Comparison of ENCODE assay signal across 28 cellular contexts in the genomic region with DNA sequence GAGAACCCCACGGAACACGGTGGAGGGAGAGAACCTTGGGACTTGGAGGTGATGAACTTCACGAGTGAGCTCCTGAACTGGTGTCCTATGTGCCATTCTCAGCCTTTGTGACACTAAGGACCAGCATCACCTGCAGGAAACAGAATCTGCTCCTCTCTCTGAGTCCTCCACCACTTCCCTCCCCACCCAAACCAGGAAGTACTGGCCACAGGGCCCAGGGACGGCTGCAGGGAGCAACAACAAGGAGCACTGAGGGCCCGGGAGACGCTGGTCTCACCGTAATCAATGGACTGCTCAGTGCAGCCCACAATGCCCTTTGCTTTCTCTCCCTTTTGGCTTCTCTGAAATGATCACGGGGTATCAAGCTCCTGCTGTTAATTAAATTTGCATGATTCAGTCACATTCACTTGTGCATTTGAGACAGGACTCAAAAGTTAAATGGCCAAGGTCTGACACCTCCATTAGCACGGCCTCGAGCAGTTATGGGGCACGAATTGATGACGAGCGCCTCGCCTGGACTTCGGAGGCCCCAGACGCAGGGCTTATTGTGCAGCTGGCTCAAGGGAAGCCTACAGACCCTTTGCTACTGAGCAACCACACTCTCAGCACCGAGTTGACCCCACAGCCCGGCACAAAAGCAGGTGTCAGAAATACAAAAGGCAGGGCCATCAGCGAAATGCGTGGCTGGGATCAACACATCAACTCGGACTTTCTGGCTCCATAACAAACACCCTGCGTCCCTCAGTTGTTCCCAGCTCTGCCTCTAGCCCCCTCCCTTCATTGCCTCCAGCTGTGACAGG. TPM values are rescaled to one million over a fixed set of nuclear protein-coding genes. Genes with fewer than 3 reads are reported as not detected.
A peak's percentile ranks its signal among the peaks of the same experiment; 100 is the strongest.
DNase-seq lines count a peak whose midpoint lies in the region; TF ChIP-seq lines count a peak whose summit lies in the region.
"Had no signal": no experiment of that assay in that cellular context is flagged by ENCODE, and none has a peak within 500 bp of the region (broad histone marks: within the 10 kb centered on the region; RNA-seq: fewer than 3 reads in every experiment).

No MANE protein-coding gene starts in this region.

- H3K9me3 ChIP-seq in BE2C (no peaks in the 10 kb centered on the region), ectodermal cell (ENCODE audit: control insufficient read depth, low read length) (no peaks in the 10 kb centered on the region), neuronal stem cell (replicated peaks in 1 of 2; ENCODE audit: control insufficient read depth in 2 of 2, insufficient read depth in 1 of 2, low read depth in 1 of 2, low read length in 2 of 2) (no peaks in the 10 kb centered on the region)
- H3K9me3 ChIP-seq: adrenal gland, esophagus squamous epithelium, heart right ventricle, mucosa of descending colon, ovary, SK-N-SH, thoracic aorta, uterus had no signal

- H2BK120ac ChIP-seq in neuronal stem cell (ENCODE audit: low read depth, low read length) = no peak overlapping the region

- H4K8ac ChIP-seq in neuronal stem cell (ENCODE audit: low read depth, low read length) = peak overlapping the region; percentile 76

- peak overlapping the region; percentile 36 for H3K27ac ChIP-seq in ectodermal cell (ENCODE audit: insufficient read depth, low read depth, low read length, poor library complexity, severe bottlenecking)
- peak overlapping the region; percentile 40 for H3K27ac ChIP-seq in neuronal stem cell (replicated peaks; ENCODE audit: low read length)
- H3K27ac ChIP-seq: esophagus squamous epithelium, foreskin keratinocyte, GM23248, heart right ventricle, ovary, RWPE1, thoracic aorta, uterus had no signal

- H3K4me3 ChIP-seq in BE2C (ENCODE audit: low read depth, low read length) (0 out of 2 replicates have a peak overlapping the region, but pooled peaks have one; percentile 1), H7 (ENCODE audit: insufficient read depth, low read depth, low read length) (no peak overlapping the region), ectodermal cell (ENCODE audit: insufficient read depth, low read depth, low read length) (no peak overlapping the region), neuronal stem cell (ENCODE audit: low read length in 2 of 2) (no peak overlapping the region)
- H3K4me3 ChIP-seq: adrenal gland, esophagus squamous epithelium, GM23248, heart right ventricle, mucosa of descending colon, ovary, thoracic aorta, uterus had no signal

- no peak for TF ChIP-seq CTCF in BE2C (IDR thresholded peaks at IDR 0.05; ENCODE audit: low read depth, low read length)

- no peak overlapping the region for H3K9ac ChIP-seq in neuronal stem cell (ENCODE audit: low read depth, low read length, poor library complexity)
- H3K9ac ChIP-seq: GM23248, SK-N-SH had no signal

- WGBS in ectodermal cell, 2 experiments = 77 to 83% methylated on average over 22 of the region's 22 CpGs
- WGBS in neuronal stem cell (ENCODE audit: extremely low coverage in 2 of 2, insufficient read length in 2 of 2, insufficient replicate concordance in 1 of 2), 2 donors = no CpG with 5 or more reads among the region's 22 CpGs

- no peak overlapping the region for H3K23ac ChIP-seq in neuronal stem cell (ENCODE audit: low read depth, low read length, poor library complexity)

- DNase-seq in BE2C = no peak
- peak; percentile 41 for DNase-seq in H7
- DNase-seq in neuronal stem cell (ENCODE audit: low spot score) = peak; percentile 21
- no peak for DNase-seq in OCI-M1 (lab: John Stamatoyannopoulos, UW)
- no peak for DNase-seq in activated gamma-delta T cell treated with Interleukin-2 at 50 U/mL for 16 hours
- DNase-seq in NCI-H187 (lab: John Stamatoyannopoulos, UW) = no peak
- DNase-seq: activated CD4-positive, alpha-beta T cell treated with anti-CD3 and anti-CD28 coated beads, Interleukin-2, amount 50 U/mL, for 48 hours; activated naive CD4-positive, alpha-beta T cell; activated T-cell treated with anti-CD3 and anti-CD28 coated beads, Interleukin-2, amount 50 U/mL, for 72 hours; cerebellar nuclear complex; DMS79; esophagus squamous epithelium; foreskin keratinocyte; GDM1; GM23248; heart right ventricle; HFFc6; NCI-H1694; NCI-H510A treated with DMSO at 0.1 percent for 48 hours; ovary; stimulated activated CD8-positive, alpha-beta memory T cell treated with anti-CD3 and anti-CD28 coated beads, Interleukin-4, amount 100 ng/mL, for 48 hours; uterus had no signal

- H3K27me3 ChIP-seq in BE2C (no peaks in the 10 kb centered on the region), H7 (ENCODE audit: control insufficient read depth, insufficient read depth, low read length) (no peaks in the 10 kb centered on the region), ectodermal cell (ENCODE audit: control insufficient read depth, insufficient read depth, low read length, poor library complexity, severe bottlenecking) (no peaks in the 10 kb centered on the region), neuronal stem cell (ENCODE audit: control insufficient read depth in 3 of 3, insufficient read depth in 3 of 3, low read depth in 1 of 3, low read length in 3 of 3) (no peaks in the 10 kb centered on the region)
- H3K27me3 ChIP-seq: adrenal gland, esophagus squamous epithelium, foreskin keratinocyte, heart right ventricle, ovary, uterus had no signal

- H3K79me1 ChIP-seq in neuronal stem cell (ENCODE audit: low read depth, low read length) = peaks cover 6% of the 10 kb centered on the region

- H4K91ac ChIP-seq in neuronal stem cell (ENCODE audit: low read depth, low read length, poor library complexity) = no peak overlapping the region

- no peak overlapping the region for H3K14ac ChIP-seq in neuronal stem cell (ENCODE audit: low read length)

- H2AFZ ChIP-seq in neuronal stem cell (ENCODE audit: low read length) = peak overlapping the region; percentile 67
- H2AFZ ChIP-seq: GM23248 had no signal

- H3K36me3 ChIP-seq in BE2C (peaks cover 16% of the 10 kb centered on the region), H7 (replicated peaks; ENCODE audit: control insufficient read depth, insufficient read depth, low read length) (no peaks in the 10 kb centered on the region; the same call in 1 of the 2 replicates), ectodermal cell (ENCODE audit: control insufficient read depth, insufficient read depth, low read length) (no peaks in the 10 kb centered on the region), neuronal stem cell (replicated peaks in 1 of 2; ENCODE audit: control insufficient read depth in 2 of 2, insufficient read depth in 2 of 2, low read length in 2 of 2) (peaks cover 0 to 7% of the 10 kb centered on the region in 2 donors)
- H3K36me3 ChIP-seq: ovary, uterus had no signal

- peak overlapping the region; percentile 71 for H2BK15ac ChIP-seq in neuronal stem cell (ENCODE audit: low read length)

- no peak overlapping the region for H3K4ac ChIP-seq in neuronal stem cell (ENCODE audit: low read length)

- peak overlapping the region; percentile 77 for H2BK12ac ChIP-seq in neuronal stem cell (ENCODE audit: low read length)

- H3K4me2 ChIP-seq in neuronal stem cell (ENCODE audit: insufficient read depth, low read length, poor library complexity, severe bottlenecking) = peak overlapping the region; percentile 3
- H3K4me2 ChIP-seq: SK-N-SH had no signal

- peak overlapping the region; percentile 88 for H3K18ac ChIP-seq in neuronal stem cell (ENCODE audit: low read length)

- no peak overlapping the region for H2AK5ac ChIP-seq in neuronal stem cell (ENCODE audit: low read depth, low read length)

- peaks cover 39% of the 10 kb centered on the region for H3K4me1 ChIP-seq in BE2C
- H3K4me1 ChIP-seq in ectodermal cell (ENCODE audit: control insufficient read depth, insufficient read depth, low read length) = peaks cover 3% of the 10 kb centered on the region
- H3K4me1 ChIP-seq in neuronal stem cell (ENCODE audit: control insufficient read depth in 2 of 2, insufficient read depth in 1 of 2, low read depth in 1 of 2, low read length in 2 of 2) = peaks cover 17 to 23% of the 10 kb centered on the region in 2 donors
- H3K4me1 ChIP-seq: adrenal gland, foreskin keratinocyte, uterus had no signal

- H2BK5ac ChIP-seq in neuronal stem cell (ENCODE audit: low read length) = peak overlapping the region; percentile 43

RNA-seq across cellular contexts. Expression of a gene that starts 18.4 kb away (rescaled TPM):
- 76.7 TPM for polyA plus RNA-seq in BE2C (2012; ENCODE audit: insufficient read depth, insufficient read length, low read depth)
- 65.7 and 84.3 TPM in 2 replicates for total RNA-seq in H7 (2014; rRNA removed; shearing (Covaris generic))
- polyA plus RNA-seq in ectodermal cell (2013, experiment 1 of 4) = 62.0 TPM
- 60.6 TPM for polyA plus RNA-seq in ectodermal cell (2013, experiment 2 of 4)
- 50.5 TPM for polyA plus RNA-seq in ectodermal cell (2013, experiment 3 of 4)
- polyA plus RNA-seq in ectodermal cell (2013, experiment 4 of 4) = 53.6 TPM
- 35.9 TPM for polyA plus RNA-seq in neuronal stem cell (2013, experiment 1 of 2)
- 36.4 TPM for polyA plus RNA-seq in neuronal stem cell (2013, experiment 2 of 2)

Comparison
In these comparisons a context has a peak if more than half of its experiments do, and no peak if none do; other contexts are left out.
1. DNase-seq: peak in H7 (single experiment) and neuronal stem cell (single experiment); none in BE2C (single experiment), OCI-M1 (single experiment), activated gamma-delta T cell treated with Interleukin-2 at 50 U/mL for 16 hours (single experiment) and NCI-H187 (0 of 2).